1 cellular context compared by ENCODE assay signal in genomic region chr1:18653375-18653774, GRCh38.
TF ChIP-seq lines count a peak whose summit lies in the region.

No MANE protein-coding gene starts in this region.

TF ChIP-seq in GM23338, 12 proteins besides CTCF, POLR2A, EP300 and RAD21 (continued from another document):
- TF ChIP-seq REST (IDR thresholded peaks at IDR 0.05; ENCODE audit: unreplicated experiment), result peak; percentile 70
